9 cellular contexts compared by ENCODE assay signal in genomic region chr14:59869381-59870255, GRCh38. TPM values are rescaled to one million over a fixed set of nuclear protein-coding genes. Genes with fewer than 3 reads are reported as not detected.
DNase-seq lines count a peak whose midpoint lies in the region; ATAC-seq, FAIRE-seq and TF ChIP-seq lines count a peak whose summit lies in the region.
"Had no signal": no experiment of that assay in that cellular context is flagged by ENCODE, and none has a peak within 500 bp of the region (broad histone marks: within the 10 kb centered on the region; RNA-seq: fewer than 3 reads in every experiment).

No MANE protein-coding gene starts in this region.

- intact Hi-C loops in left ventricle myocardium inferior (cut with micrococcal nuclease) (no loop called here), cardiac septum (cut with DNase I) (no loop called here)

- TF ChIP-seq CTCF in left ventricle myocardium inferior (IDR thresholded peaks at IDR 0.05; ENCODE audit: borderline replicate concordance) = no peak
- TF ChIP-seq CTCF in astrocyte of the cerebellum (IDR thresholded peaks at IDR 0.05; ENCODE audit: low read depth, low read length, missing control alignments) = no peak

- H3K27ac ChIP-seq in left ventricle myocardium inferior (replicated peaks) (no peak overlapping the region), mesodermal cell (ENCODE audit: low read depth, low read length, severe bottlenecking) (no peak overlapping the region)

- in situ Hi-C loops in astrocyte of the cerebellum (cut with HindIII; ENCODE audit: low sequenced_read_pairs) = no loop called here

- FAIRE-seq in urothelium cell line (lab: Jason Lieb, UNC) = peak; percentile 52

- H3K4me3 ChIP-seq in left ventricle myocardium inferior (peak overlapping the region; percentile 72), astrocyte of the cerebellum (ENCODE audit: low read depth, low read length) (peak overlapping the region; percentile 53), mesodermal cell (ENCODE audit: extremely low read depth, insufficient read depth, low read length, poor library complexity, severe bottlenecking) (peak overlapping the region; percentile 51)

- H3K4me1 ChIP-seq in left ventricle myocardium inferior (peaks cover 18% of the 10 kb centered on the region), mesodermal cell (ENCODE audit: control insufficient read depth, insufficient read depth, low read length, poor library complexity, severe bottlenecking) (peaks cover 12% of the 10 kb centered on the region)

- no peak for ATAC-seq in HG02981 (IDR thresholded peaks at IDR 0.05; ENCODE audit: unreplicated experiment)

- H3K9me3 ChIP-seq in left ventricle myocardium inferior (replicated peaks) (no peaks in the 10 kb centered on the region), mesodermal cell (ENCODE audit: control insufficient read depth, low read length) (no peaks in the 10 kb centered on the region)

- WGBS in mesodermal cell (ENCODE audit: insufficient coverage in 2 of 2), 2 experiments = 5 to 7% methylated on average over 21 of the region's 44 CpGs

- peaks cover 92% of the 10 kb centered on the region for H3K27me3 ChIP-seq in left ventricle myocardium inferior (ENCODE audit: low read depth)

- H3K36me3 ChIP-seq in left ventricle myocardium inferior (no peaks in the 10 kb centered on the region), mesodermal cell (ENCODE audit: control insufficient read depth, insufficient read depth, low read length) (no peaks in the 10 kb centered on the region)

- DNase-seq in left ventricle myocardium inferior (no peak), cardiac septum (ENCODE audit: low spot score) (no peak), astrocyte of the cerebellum (ENCODE audit: low read depth) (no peak), urothelium cell line (ENCODE audit: low spot score) (no peak), SHP77 treated with DMSO at 0.1 percent for 48 hours (lab: John Stamatoyannopoulos, UW) (no peak)
- no peak for DNase-seq in activated effector memory CD4-positive, alpha-beta T cell treated with Interleukin-2 at 50 U/mL for 16 hours

RNA-seq across cellular contexts. Expression of gene RTN1, which starts 1.0 kb away (rescaled TPM):
- total RNA-seq in left ventricle myocardium inferior (0.80 TPM), cardiac septum (0.97 TPM)
- polyA plus RNA-seq in mesodermal cell (2013, experiment 1 of 2) = 5.9 TPM
- 3.9 TPM for polyA plus RNA-seq in mesodermal cell (2013, experiment 2 of 2)
- total RNA-seq: activated naive CD4-positive, alpha-beta T cell treated with anti-CD3 and anti-CD28 coated beads, Interleukin-2, amount 50 U/mL, for 72 hours had no signal

RNA-seq across cellular contexts. Expression of gene LRRC9, which starts 50.3 kb away (rescaled TPM):
- total RNA-seq in left ventricle myocardium inferior = 0.19 TPM
- total RNA-seq in cardiac septum = 0.24 TPM
- polyA plus RNA-seq in mesodermal cell (2013, experiment 1 of 2) = 0.44 TPM
- polyA plus RNA-seq in mesodermal cell (2013, experiment 2 of 2) = 1.7 TPM
